In genomic region chr6:42050897-42051653, GRCh38 we compare ENCODE assay signal across 8 cellular contexts. TPM values are rescaled to one million over a fixed set of nuclear protein-coding genes. Genes with fewer than 3 reads are reported as not detected.
A peak's percentile ranks its signal among the peaks of the same experiment; 100 is the strongest.
DNase-seq lines count a peak whose midpoint lies in the region; ATAC-seq and TF ChIP-seq lines count a peak whose summit lies in the region.

No MANE protein-coding gene starts in this region.

- H3F3A ChIP-seq in PC-9 (ENCODE audit: insufficient read depth, low read depth): peaks cover 37% of the 10 kb centered on the region; the same call in 1 of the 2 replicates

- H3K27ac ChIP-seq in PC-9 (peak overlapping the region; percentile 68; the same call in 1 of the 2 replicates), esophagus muscularis mucosa (replicated peaks in 1 of 4) (peak overlapping the region; percentile 91 to 96 (median 94))

- H3K9me3 ChIP-seq in ES-I3 (ENCODE audit: control insufficient read depth, insufficient read depth, low read length) (no peaks in the 10 kb centered on the region), PC-9 (ENCODE audit: insufficient read depth, low read depth) (no peaks in the 10 kb centered on the region), esophagus muscularis mucosa (no peaks in the 10 kb centered on the region)

- no peaks in the 10 kb centered on the region for H3K9me2 ChIP-seq in PC-9 (ENCODE audit: insufficient read depth)

- CTCF ChIA-PET in PC-9 (lab: Charles Lee): interaction anchor here (0.5 to 1.1 kb wide), 6 partner anchors 161 to 821 kb away, joined by 4 to 10 read pairs (median 5); partner anchors contain the start of gene UBR2

- TF ChIP-seq CTCF in PC-9 (conservative IDR thresholded peaks at IDR 0.05): no peak
- no peak for TF ChIP-seq CTCF in esophagus muscularis mucosa (IDR thresholded peaks at IDR 0.05)

- H3K4me1 ChIP-seq in ES-I3 (ENCODE audit: insufficient read depth, low read length): peaks cover 10% of the 10 kb centered on the region
- peaks cover 31% of the 10 kb centered on the region for H3K4me1 ChIP-seq in PC-9 (replicated peaks; ENCODE audit: insufficient read depth)
- H3K4me1 ChIP-seq in esophagus muscularis mucosa: peaks cover 48 to 69% (median 61%) of the 10 kb centered on the region in 4 donors

- no peak for TF ChIP-seq EP300 in esophagus muscularis mucosa (IDR thresholded peaks at IDR 0.05)

- POLR2A ChIA-PET in PC-9 (lab: Charles Lee; ENCODE audit: unreplicated experiment): interaction anchor here (0.5 to 1.2 kb wide), 11 partner anchors 10 to 828 kb away, joined by 3 to 14 read pairs (median 4); partner anchors contain the start of gene RPL7L1

- H2AFZ ChIP-seq in PC-9: peak overlapping the region; percentile 81

- H3K27me3 ChIP-seq in PC-9 (ENCODE audit: insufficient read depth, low read depth): no peaks in the 10 kb centered on the region
- no peaks in the 10 kb centered on the region for H3K27me3 ChIP-seq in esophagus muscularis mucosa

- ATAC-seq in GM18502 (IDR thresholded peaks at IDR 0.05; ENCODE audit: poor library complexity, unreplicated experiment) (no peak), HG02642 (IDR thresholded peaks at IDR 0.05; ENCODE audit: poor library complexity, unreplicated experiment) (no peak), HG02970 (IDR thresholded peaks at IDR 0.05; ENCODE audit: low FRiP score, unreplicated experiment) (no peak)

- no peaks in the 10 kb centered on the region for H4K20me1 ChIP-seq in PC-9 (ENCODE audit: insufficient read depth)

- peaks cover 3% of the 10 kb centered on the region; the same call in 1 of the 2 replicates for H3K36me3 ChIP-seq in ES-I3 (ENCODE audit: insufficient read depth, low read length)
- H3K36me3 ChIP-seq in PC-9 (ENCODE audit: low read depth): peaks cover 23% of the 10 kb centered on the region
- H3K36me3 ChIP-seq in esophagus muscularis mucosa: peaks cover 16 to 43% (median 39%) of the 10 kb centered on the region in 4 donors

- DNase-seq in PC-9: no peak
- no peak for DNase-seq in esophagus muscularis mucosa (ENCODE audit: extremely low spot score)
- DNase-seq in pons (ENCODE audit: low spot score): peak; percentile 11
- no peak for DNase-seq in NCI-H187 (lab: John Stamatoyannopoulos, UW)

- H3K79me2 ChIP-seq in PC-9 (ENCODE audit: low read depth): peaks cover 14% of the 10 kb centered on the region; the same call in 1 of the 2 replicates

- peak overlapping the region; percentile 93 for H3K4me2 ChIP-seq in PC-9

- WGBS in esophagus muscularis mucosa: 13% methylated on average over 15 of the region's 15 CpGs

- TSS peak; percentile 55 for BruUV-seq in PC-9 (replicated peaks; lab: Mats Ljungman, UMichigan)

- H3K4me3 ChIP-seq in PC-9 (peak overlapping the region; percentile 86), esophagus muscularis mucosa (peak overlapping the region; percentile 73 to 92 (median 81))

- H3K9ac ChIP-seq in ES-I3 (ENCODE audit: low read depth, low read length): peak overlapping the region; percentile 100

- TF ChIP-seq POLR2A in esophagus muscularis mucosa (IDR thresholded peaks at IDR 0.05; ENCODE audit: low read depth): no peak

- intact Hi-C loops in PC-9 (cut with micrococcal nuclease; ENCODE audit: unreplicated experiment) (no loop called here), esophagus muscularis mucosa (cut with DNase I) (no loop called here)

RNA-seq across cellular contexts. Expression of gene TAF8, which starts 0.8 kb away (rescaled TPM):
- 35.6 and 38.4 TPM in 2 replicates for total RNA-seq in PC-9 (2021)
- 10 to 100 TPM; 16.7 to 35.2 (median 25.9) TPM for total RNA-seq in esophagus muscularis mucosa
